12 cellular contexts compared by ENCODE assay signal in the genomic region with DNA sequence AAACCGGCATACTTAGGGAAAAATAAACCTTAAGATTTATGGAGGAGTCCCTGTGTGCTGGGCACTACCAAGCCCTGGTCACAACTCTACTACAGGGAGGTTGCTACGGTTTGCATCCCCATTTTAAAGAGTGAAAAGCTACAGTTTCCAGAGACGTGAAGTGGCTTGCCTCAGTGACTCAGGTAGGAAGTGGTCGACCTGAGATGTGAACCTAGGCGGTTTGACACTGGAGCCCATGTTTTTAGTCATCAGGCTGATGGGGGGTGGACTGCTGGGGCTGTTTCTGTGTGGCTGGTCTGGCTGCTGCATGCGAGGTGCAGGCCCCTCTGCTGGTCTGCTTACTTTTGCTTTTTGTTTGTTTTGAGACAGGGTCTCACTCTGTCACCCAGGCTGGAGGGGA. TPM values are rescaled to one million over a fixed set of nuclear protein-coding genes. Genes with fewer than 3 reads are reported as not detected.
A peak's percentile ranks its signal among the peaks of the same experiment; 100 is the strongest.
DNase-seq lines count a peak whose midpoint lies in the region; ATAC-seq and TF ChIP-seq lines count a peak whose summit lies in the region.
"Had no signal": no experiment of that assay in that cellular context is flagged by ENCODE, and none has a peak within 500 bp of the region (broad histone marks: within the 10 kb centered on the region; RNA-seq: fewer than 3 reads in every experiment).

No MANE protein-coding gene starts in this region.

- H3K4me1 ChIP-seq in endodermal cell (ENCODE audit: control insufficient read depth, insufficient read depth, low read length) (no peaks in the 10 kb centered on the region), right atrium auricular region (no peaks in the 10 kb centered on the region), mesendoderm (ENCODE audit: control insufficient read depth, low read depth, low read length) (no peaks in the 10 kb centered on the region)
- H3K4me1 ChIP-seq: A549, adrenal gland had no signal

- TF ChIP-seq CTCF in activated CD8-positive, alpha-beta T cell treated with anti-CD3 and anti-CD28 coated beads for 36 hours (IDR thresholded peaks at IDR 0.05) = no peak
- no peak for TF ChIP-seq CTCF in chondrocyte (IDR thresholded peaks at IDR 0.05)
- TF ChIP-seq CTCF in endodermal cell (conservative IDR thresholded peaks at IDR 0.05) = no peak
- TF ChIP-seq CTCF in right atrium auricular region (IDR thresholded peaks at IDR 0.05) = no peak

- peak; percentile 91 for ATAC-seq in activated CD8-positive, alpha-beta T cell treated with anti-CD3 and anti-CD28 coated beads for 36 hours
- ATAC-seq: A549 had no signal

- no peak overlapping the region for H2BK120ac ChIP-seq in mesendoderm (ENCODE audit: low read depth, low read length)

- H3K36me3 ChIP-seq in endodermal cell (ENCODE audit: control insufficient read depth, insufficient read depth, low read length) (no peaks in the 10 kb centered on the region), right atrium auricular region (peaks cover 8% of the 10 kb centered on the region), mesendoderm (ENCODE audit: control insufficient read depth, insufficient read depth, low read length) (no peaks in the 10 kb centered on the region)
- H3K36me3 ChIP-seq: adrenal gland had no signal

- H3K18ac ChIP-seq in mesendoderm (ENCODE audit: low read length) = no peak overlapping the region

- peaks cover 38% of the 10 kb centered on the region for H3K4me1 Mint-ChIP-seq in activated CD8-positive, alpha-beta T cell treated with anti-CD3 and anti-CD28 coated beads for 36 hours (ENCODE audit: low read depth)
- H3K4me1 Mint-ChIP-seq in chondrocyte (ENCODE audit: low read depth) (no peaks in the 10 kb centered on the region), endodermal cell (no peaks in the 10 kb centered on the region)

- H3K79me2 ChIP-seq in mesendoderm (ENCODE audit: control insufficient read depth, insufficient read depth, low read length) = no peaks in the 10 kb centered on the region
- H3K79me2 ChIP-seq: hepatocyte had no signal

- no peaks in the 10 kb centered on the region for H3K36me3 Mint-ChIP-seq in activated CD8-positive, alpha-beta T cell treated with anti-CD3 and anti-CD28 coated beads for 36 hours (ENCODE audit: low read depth)
- no peaks in the 10 kb centered on the region for H3K36me3 Mint-ChIP-seq in chondrocyte (ENCODE audit: low read depth)
- no peaks in the 10 kb centered on the region for H3K36me3 Mint-ChIP-seq in endodermal cell (ENCODE audit: low read depth)

- H3K79me1 ChIP-seq in mesendoderm (ENCODE audit: low read length) = no peaks in the 10 kb centered on the region

- no peak overlapping the region for H2BK5ac ChIP-seq in mesendoderm (ENCODE audit: low read length)

- peak overlapping the region; percentile 68 for H3K27ac Mint-ChIP-seq in activated CD8-positive, alpha-beta T cell treated with anti-CD3 and anti-CD28 coated beads for 36 hours
- H3K27ac Mint-ChIP-seq in chondrocyte (ENCODE audit: unreplicated experiment) (no peak overlapping the region), endodermal cell (no peak overlapping the region)

- intact Hi-C loops in activated CD8-positive, alpha-beta T cell treated with anti-CD3 and anti-CD28 coated beads for 36 hours (cut with micrococcal nuclease) = no loop called here

- H3K9ac ChIP-seq in endodermal cell (ENCODE audit: extremely low read depth, low read length, poor library complexity, severe bottlenecking) (no peak overlapping the region), mesendoderm (ENCODE audit: low read length) (no peak overlapping the region)

- peak; percentile 23 to 27 for DNase-seq in activated CD4-positive, alpha-beta T cell treated with anti-CD3 and anti-CD28 coated beads for 24 hours (ENCODE audit: low read depth in 2 of 2)
- no peak for DNase-seq in activated CD4-positive, alpha-beta T cell treated with anti-CD3 and anti-CD28 coated beads for 1 hour
- DNase-seq in activated CD8-positive, alpha-beta T cell treated with anti-CD3 and anti-CD28 coated beads for 36 hours = peak; percentile 91
- DNase-seq in chondrocyte (ENCODE audit: low spot score) (peak; percentile 39), endodermal cell (no peak), right atrium auricular region (ENCODE audit: low spot score) (no peak), mesendoderm (no peak)
- peak; percentile 52 to 79 for DNase-seq in stimulated activated CD8-positive, alpha-beta memory T cell treated with anti-CD3 and anti-CD28 coated beads, Interleukin-7, amount 100 ng/mL, for 48 hours (ENCODE audit: extremely low read depth in 1 of 2, low read depth in 1 of 2)
- DNase-seq: adrenal gland, substantia nigra had no signal

- H2BK15ac ChIP-seq in mesendoderm (replicated peaks; ENCODE audit: low read depth) = no peak overlapping the region

- H3K4me3 Mint-ChIP-seq in activated CD8-positive, alpha-beta T cell treated with anti-CD3 and anti-CD28 coated beads for 36 hours = peak overlapping the region; percentile 33
- H3K4me3 Mint-ChIP-seq in chondrocyte (ENCODE audit: unreplicated experiment) = no peak overlapping the region
- no peak overlapping the region for H3K4me3 Mint-ChIP-seq in endodermal cell

- H2AK5ac ChIP-seq in mesendoderm (ENCODE audit: low read length) = no peak overlapping the region

- no peak overlapping the region for H3K4ac ChIP-seq in mesendoderm (ENCODE audit: low read depth, low read length)

- H3K27me3 ChIP-seq in endodermal cell (ENCODE audit: control insufficient read depth, insufficient read depth, low read length, poor library complexity, severe bottlenecking) = peaks cover under 1% of the 10 kb centered on the region
- H3K27me3 ChIP-seq in right atrium auricular region = no peaks in the 10 kb centered on the region
- H3K27me3 ChIP-seq in mesendoderm (ENCODE audit: insufficient read depth, low read length, poor library complexity) = no peaks in the 10 kb centered on the region
- H3K27me3 ChIP-seq: adrenal gland had no signal

- peaks cover 1% of the 10 kb centered on the region for H3K9me3 Mint-ChIP-seq in activated CD8-positive, alpha-beta T cell treated with anti-CD3 and anti-CD28 coated beads for 36 hours
- H3K9me3 Mint-ChIP-seq in chondrocyte (ENCODE audit: low read depth) (peaks cover 6% of the 10 kb centered on the region), endodermal cell (peaks cover 10% of the 10 kb centered on the region)

- H3K27me3 Mint-ChIP-seq in activated CD8-positive, alpha-beta T cell treated with anti-CD3 and anti-CD28 coated beads for 36 hours = peaks cover 19% of the 10 kb centered on the region
- H3K27me3 Mint-ChIP-seq in chondrocyte (ENCODE audit: low read depth) = peaks cover 41% of the 10 kb centered on the region
- peaks cover 71% of the 10 kb centered on the region for H3K27me3 Mint-ChIP-seq in endodermal cell (ENCODE audit: insufficient read depth)

- POLR2A ChIA-PET in activated CD8-positive, alpha-beta T cell treated with anti-CD3 and anti-CD28 coated beads for 36 hours (lab: Charles Lee) = interaction anchor here (0.9 to 2.1 kb wide), 5 partner anchors 8 to 226 kb away, joined by 3 to 7 read pairs (median 3); no protein-coding TSS in a partner anchor

- H3K27ac ChIP-seq in endodermal cell (ENCODE audit: low read depth, low read length) = no peak overlapping the region
- no peak overlapping the region for H3K27ac ChIP-seq in right atrium auricular region
- H3K27ac ChIP-seq in mesendoderm (ENCODE audit: low read depth, low read length) = no peak overlapping the region
- H3K27ac ChIP-seq: A549, adrenal gland, hepatocyte had no signal

- H3K4me3 ChIP-seq in endodermal cell (ENCODE audit: low read length) (no peak overlapping the region), right atrium auricular region (no peak overlapping the region), mesendoderm (ENCODE audit: low read length) (no peak overlapping the region)
- H3K4me3 ChIP-seq: A549, adrenal gland, hepatocyte had no signal

- H4K5ac ChIP-seq in mesendoderm (ENCODE audit: low read length) = no peak overlapping the region

- CTCF ChIA-PET in activated CD8-positive, alpha-beta T cell treated with anti-CD3 and anti-CD28 coated beads for 36 hours (lab: Charles Lee) = interaction anchor here (1.4 to 1.6 kb wide), 3 partner anchors 22 to 219 kb away, joined by 3 to 7 read pairs (median 4); partner anchors contain the start of gene PYCARD

- H3K23ac ChIP-seq in mesendoderm (ENCODE audit: low read length) = no peak overlapping the region

- no peak overlapping the region for H3K4me2 ChIP-seq in mesendoderm (ENCODE audit: low read length)
- H3K4me2 ChIP-seq: A549, hepatocyte had no signal

- WGBS in endodermal cell (ENCODE audit: insufficient coverage in 1 of 2, insufficient read length in 1 of 2), 2 experiments = 90 to 94% methylated on average over 2 to 6 of the region's 6 CpGs
- WGBS in mesendoderm (ENCODE audit: extremely low coverage, insufficient coverage, low lambda C conversion rate) = no CpG with 5 or more reads among the region's 6 CpGs

- H3K9me3 ChIP-seq in endodermal cell (ENCODE audit: control insufficient read depth, low read length) (no peaks in the 10 kb centered on the region), right atrium auricular region (no peaks in the 10 kb centered on the region)
- H3K9me3 ChIP-seq: adrenal gland had no signal

- no peak overlapping the region for H4K8ac ChIP-seq in mesendoderm (ENCODE audit: low read depth, low read length)

- no peak overlapping the region for H3K56ac ChIP-seq in mesendoderm (ENCODE audit: low read length)

RNA-seq across cellular contexts. Expression of gene COX6A2, which starts 6.6 kb away (rescaled TPM):
- not detected for total RNA-seq in activated CD8-positive, alpha-beta T cell treated with anti-CD3 and anti-CD28 coated beads for 36 hours
- not detected in 3 replicates for total RNA-seq in chondrocyte
- total RNA-seq in endodermal cell = not detected
- polyA plus RNA-seq in endodermal cell (2013, experiment 1 of 2) = not detected
- polyA plus RNA-seq in endodermal cell (2013, experiment 2 of 2) = not detected
- total RNA-seq in right atrium auricular region = 100 to 1,000 TPM; 515 to 564 TPM
- polyA plus RNA-seq in mesendoderm (2013, experiment 1 of 2) = 0.41 TPM
- polyA plus RNA-seq in mesendoderm (2013, experiment 2 of 2) = 0.34 TPM
- total RNA-seq: adrenal gland, hepatocyte had no signal
- polyA plus RNA-seq: A549 had no signal

RNA-seq across cellular contexts. Expression of gene ZNF843, which starts 21.0 kb away (rescaled TPM):
- not detected for total RNA-seq in activated CD8-positive, alpha-beta T cell treated with anti-CD3 and anti-CD28 coated beads for 36 hours
- total RNA-seq in chondrocyte = 2.3 to 3.7 TPM (median 2.8 TPM) in 3 replicates
- 1 to 10 TPM in 1 of 2 donors, under 1 TPM in 1; 0.31 to 1.5 TPM for total RNA-seq in endodermal cell
- polyA plus RNA-seq in endodermal cell (2013, experiment 1 of 2) = 1.00 TPM
- polyA plus RNA-seq in endodermal cell (2013, experiment 2 of 2) = 0.79 TPM
- total RNA-seq in right atrium auricular region = 1 to 10 TPM; 3.4 to 4.6 TPM
- polyA plus RNA-seq in mesendoderm (2013, experiment 1 of 2) = 0.06 TPM
- 0.06 TPM for polyA plus RNA-seq in mesendoderm (2013, experiment 2 of 2)

RNA-seq across cellular contexts. Expression of gene ITGAD, which starts 28.5 kb away (rescaled TPM):
- not detected for total RNA-seq in activated CD8-positive, alpha-beta T cell treated with anti-CD3 and anti-CD28 coated beads for 36 hours
- total RNA-seq in chondrocyte (not detected in 3 replicates), endodermal cell (not detected), right atrium auricular region (not detected)
- not detected for polyA plus RNA-seq in endodermal cell (2013, experiment 1 of 2)
- not detected for polyA plus RNA-seq in endodermal cell (2013, experiment 2 of 2)
- not detected for polyA plus RNA-seq in mesendoderm (2013, experiment 1 of 2)
- not detected for polyA plus RNA-seq in mesendoderm (2013, experiment 2 of 2)
- total RNA-seq: hepatocyte had no signal
- polyA plus RNA-seq: A549, hepatocyte had no signal

RNA-seq across cellular contexts. Expression of gene ARMC5, which starts 37.7 kb away (rescaled TPM):
- total RNA-seq in activated CD8-positive, alpha-beta T cell treated with anti-CD3 and anti-CD28 coated beads for 36 hours = 10 to 100 TPM in 1 of 2 experiments, 1 to 10 TPM in 1; 8.2 to 10.0 TPM
- 12.2 to 13.2 TPM (median 12.4 TPM) in 3 replicates for total RNA-seq in chondrocyte
- total RNA-seq in endodermal cell = 10 to 100 TPM in 1 of 2 donors, 1 to 10 TPM in 1; 9.4 to 12.1 TPM
- 8.5 TPM for polyA plus RNA-seq in endodermal cell (2013, experiment 1 of 2)
- 8.5 TPM for polyA plus RNA-seq in endodermal cell (2013, experiment 2 of 2)
- total RNA-seq in right atrium auricular region = 1 to 10 TPM; 7.4 to 9.0 TPM
- 6.4 TPM for polyA plus RNA-seq in mesendoderm (2013, experiment 1 of 2)
- polyA plus RNA-seq in mesendoderm (2013, experiment 2 of 2) = 6.8 TPM

RNA-seq across cellular contexts. Expression of gene TGFB1I1, which starts 50.4 kb away (rescaled TPM):
- 1 to 10 TPM in 1 of 2 experiments, under 1 TPM in 1; 0.92 to 1.2 TPM for total RNA-seq in activated CD8-positive, alpha-beta T cell treated with anti-CD3 and anti-CD28 coated beads for 36 hours
- total RNA-seq in chondrocyte (124 to 224 TPM (median 221 TPM) in 3 replicates), endodermal cell (1 to 10 TPM; 7.5 to 10.0 TPM), right atrium auricular region (10 to 100 TPM; 23.4 to 84.7 TPM)
- 24.3 TPM for polyA plus RNA-seq in endodermal cell (2013, experiment 1 of 2)
- 20.8 TPM for polyA plus RNA-seq in endodermal cell (2013, experiment 2 of 2)
- polyA plus RNA-seq in mesendoderm (2013, experiment 1 of 2) = 4.1 TPM
- 4.7 TPM for polyA plus RNA-seq in mesendoderm (2013, experiment 2 of 2)

Comparison
In these comparisons a context has a peak if more than half of its experiments do, and no peak if none do; other contexts are left out.
1. DNase-seq: peak in activated CD4-positive, alpha-beta T cell treated with anti-CD3 and anti-CD28 coated beads for 24 hours (2 of 2), activated CD8-positive, alpha-beta T cell treated with anti-CD3 and anti-CD28 coated beads for 36 hours (single experiment), chondrocyte (single experiment) and stimulated activated CD8-positive, alpha-beta memory T cell treated with anti-CD3 and anti-CD28 coated beads, Interleukin-7, amount 100 ng/mL, for 48 hours (2 of 2); none in activated CD4-positive, alpha-beta T cell treated with anti-CD3 and anti-CD28 coated beads for 1 hour (single experiment), endodermal cell (single experiment), right atrium auricular region (single experiment) and mesendoderm (single experiment).
2. RNA of gene COX6A2, which starts 6.6 kb away (total RNA-seq): 515 to 564 TPM in right atrium auricular region; not detected in activated CD8-positive, alpha-beta T cell treated with anti-CD3 and anti-CD28 coated beads for 36 hours, not detected in chondrocyte and not detected in endodermal cell; every median in the first group is over 100 times any median in the second.